Comparison of ENCODE assay signal across 8 cellular contexts in genomic region chr15:30991301-30992072, GRCh38. TPM values are rescaled to one million over a fixed set of nuclear protein-coding genes. Genes with fewer than 3 reads are reported as not detected.
DNase-seq lines count a peak whose midpoint lies in the region; ATAC-seq and TF ChIP-seq lines count a peak whose summit lies in the region.

A gene with protein sequence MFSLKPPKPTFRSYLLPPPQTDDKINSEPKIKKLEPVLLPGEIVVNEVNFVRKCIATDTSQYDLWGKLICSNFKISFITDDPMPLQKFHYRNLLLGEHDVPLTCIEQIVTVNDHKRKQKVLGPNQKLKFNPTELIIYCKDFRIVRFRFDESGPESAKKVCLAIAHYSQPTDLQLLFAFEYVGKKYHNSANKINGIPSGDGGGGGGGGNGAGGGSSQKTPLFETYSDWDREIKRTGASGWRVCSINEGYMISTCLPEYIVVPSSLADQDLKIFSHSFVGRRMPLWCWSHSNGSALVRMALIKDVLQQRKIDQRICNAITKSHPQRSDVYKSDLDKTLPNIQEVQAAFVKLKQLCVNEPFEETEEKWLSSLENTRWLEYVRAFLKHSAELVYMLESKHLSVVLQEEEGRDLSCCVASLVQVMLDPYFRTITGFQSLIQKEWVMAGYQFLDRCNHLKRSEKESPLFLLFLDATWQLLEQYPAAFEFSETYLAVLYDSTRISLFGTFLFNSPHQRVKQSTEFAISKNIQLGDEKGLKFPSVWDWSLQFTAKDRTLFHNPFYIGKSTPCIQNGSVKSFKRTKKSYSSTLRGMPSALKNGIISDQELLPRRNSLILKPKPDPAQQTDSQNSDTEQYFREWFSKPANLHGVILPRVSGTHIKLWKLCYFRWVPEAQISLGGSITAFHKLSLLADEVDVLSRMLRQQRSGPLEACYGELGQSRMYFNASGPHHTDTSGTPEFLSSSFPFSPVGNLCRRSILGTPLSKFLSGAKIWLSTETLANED (minus strand): TSS chr15:30991628. CDS start chr15:30991506, 122 bp downstream.

- TF ChIP-seq CTCF in parathyroid adenoma (IDR thresholded peaks at IDR 0.05) (no peak), thyroid gland (IDR thresholded peaks at IDR 0.05) (peak in 2 of 6 experiments; percentile 2 to 13)

- ATAC-seq in GM21515 (IDR thresholded peaks at IDR 0.05; ENCODE audit: unreplicated experiment): peak; percentile 87

- peak within 1 kb of the TSS; percentile 85 for H3K27ac Mint-ChIP-seq in activated naive CD8-positive, alpha-beta T cell

- H3K4me1 Mint-ChIP-seq in activated naive CD8-positive, alpha-beta T cell (ENCODE audit: low read depth): peaks cover 36% of the 10 kb centered on the region

- peak within 1 kb of the TSS; percentile 83 for H3K9ac ChIP-seq in HUES64 (ENCODE audit: low read depth, low read length)
- peak within 1 kb of the TSS; percentile 92 for H3K9ac ChIP-seq in parathyroid adenoma

- no peaks in the 10 kb centered on the region for H3K79me2 ChIP-seq in parathyroid adenoma

- H3K9me3 Mint-ChIP-seq in activated naive CD8-positive, alpha-beta T cell (ENCODE audit: low read depth): no peaks in the 10 kb centered on the region

- H3K27ac ChIP-seq in HUES64 (ENCODE audit: low read depth, low read length): peak within 1 kb of the TSS; percentile 88
- H3K27ac ChIP-seq in parathyroid adenoma: peak within 1 kb of the TSS; percentile 85
- peak within 1 kb of the TSS; percentile 96 to 98 (median 97) for H3K27ac ChIP-seq in thyroid gland

- H3K4me1 ChIP-seq in HUES64 (ENCODE audit: insufficient read depth, low read length) (peaks cover 8% of the 10 kb centered on the region; the same call in 1 of the 2 replicates), parathyroid adenoma (no peaks in the 10 kb centered on the region), thyroid gland (peaks cover 16 to 23% of the 10 kb centered on the region in 2 donors)

- H3K9me3 ChIP-seq in HUES64 (ENCODE audit: insufficient read depth, low read depth, low read length): no peaks in the 10 kb centered on the region
- no peaks in the 10 kb centered on the region for H3K9me3 ChIP-seq in parathyroid adenoma (ENCODE audit: control insufficient read depth, low read length)
- no peaks in the 10 kb centered on the region for H3K9me3 ChIP-seq in thyroid gland

- H3K4me3 ChIP-seq in HUES64 (ENCODE audit: low read length) (peak within 1 kb of the TSS; percentile 88), parathyroid adenoma (ENCODE audit: low read depth, low read length) (peak within 1 kb of the TSS; percentile 95), thyroid gland (replicated peaks in 1 of 3) (peak within 1 kb of the TSS; percentile 29 to 89 (median 63))

- H3K4me2 ChIP-seq in parathyroid adenoma (ENCODE audit: low read length): peak within 1 kb of the TSS; percentile 93

- peak within 1 kb of the TSS; percentile 95 for H3K4me3 Mint-ChIP-seq in activated naive CD8-positive, alpha-beta T cell

- peak; percentile 24 to 97 for TF ChIP-seq POLR2A in thyroid gland (IDR thresholded peaks at IDR 0.05)

- under 1% methylated on average over 100 of the region's 100 CpGs for WGBS in HUES64
- WGBS in thyroid gland, 2 donors: 1% methylated on average over 18 of the region's 100 CpGs; no CpG with 5 or more reads in 1 of the 2 donors

- intact Hi-C loops in head of caudate nucleus (cut with DNase I): loop anchor here (2.0 to 5.0 kb wide), 2 partner anchors 69 to 89 kb away; partner anchors contain the start of gene FAN1
- intact Hi-C loops in thyroid gland (cut with DNase I): loop anchor here (10.0 kb wide), 1 partner anchor 87 kb away; the partner anchor contains the start of gene FAN1

- H3K36me3 ChIP-seq in HUES64 (ENCODE audit: insufficient read depth, low read length) (peaks cover 7% of the 10 kb centered on the region), parathyroid adenoma (ENCODE audit: control insufficient read depth, insufficient read depth, low read length) (no peaks in the 10 kb centered on the region), thyroid gland (no peaks in the 10 kb centered on the region)

- H3K27me3 Mint-ChIP-seq in activated naive CD8-positive, alpha-beta T cell: no peaks in the 10 kb centered on the region

- H3K36me3 Mint-ChIP-seq in activated naive CD8-positive, alpha-beta T cell: peaks cover 6% of the 10 kb centered on the region

- H2AFZ ChIP-seq in parathyroid adenoma: peak within 1 kb of the TSS; percentile 93

- H3K27me3 ChIP-seq in HUES64 (ENCODE audit: insufficient read depth, low read length) (no peaks in the 10 kb centered on the region), parathyroid adenoma (ENCODE audit: control insufficient read depth, insufficient read depth, low read length) (no peaks in the 10 kb centered on the region), thyroid gland (no peaks in the 10 kb centered on the region)

- DNase-seq in DMS53 treated with DMSO at 0.1 percent for 48 hours (lab: John Stamatoyannopoulos, UW; ENCODE audit: unreplicated experiment): peak; percentile 26
- DNase-seq in SKM-1 (lab: John Stamatoyannopoulos, UW; ENCODE audit: unreplicated experiment): peak; percentile 59
- peak in 41 of 42 donors; percentile 23 to 89 (median 76) for DNase-seq in head of caudate nucleus
- DNase-seq in thyroid gland: peak; percentile 78 to 81

RNA-seq across cellular contexts. Expression of the gene that starts here (rescaled TPM):
- 9.5 TPM for polyA plus RNA-seq in HUES64 (2013, experiment 1 of 2)
- polyA plus RNA-seq in HUES64 (2013, experiment 2 of 2): 11.3 TPM
- total RNA-seq in thyroid gland: 10 to 100 TPM; 36.2 to 64.8 (median 45.9) TPM

Comparison
In these comparisons a context has a peak if more than half of its experiments do, and no peak if none do; other contexts are left out.
1. Peak in every context shown above with its lines: DNase-seq, ATAC-seq, H3K4me3 ChIP-seq and H3K27ac ChIP-seq.
2. DNase-seq: peak in every context shown above with its lines; median percentile 80 in thyroid gland; 76 in head of caudate nucleus; 59 in SKM-1; 26 in DMS53 treated with DMSO at 0.1 percent for 48 hours.